In the genomic region with DNA sequence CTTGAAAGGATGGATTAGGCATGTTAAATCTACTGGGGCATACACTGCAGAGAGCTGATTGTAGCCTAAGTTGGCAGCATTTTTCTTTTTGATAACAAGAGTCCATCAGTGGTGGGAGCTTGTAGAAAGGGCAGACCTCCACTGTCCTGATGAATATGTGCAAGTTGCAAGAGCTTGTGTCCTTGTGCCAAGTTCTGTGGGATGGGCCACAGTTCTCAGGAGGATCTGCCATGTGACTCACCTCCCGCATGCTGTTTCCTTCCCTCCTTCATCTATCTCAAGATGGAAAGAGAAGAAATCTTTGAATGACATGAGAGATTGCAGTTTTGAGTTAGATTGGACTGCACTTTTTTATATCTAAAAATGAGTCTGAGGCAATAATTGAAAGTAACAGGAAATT, we compare ENCODE assay signal across 24 cellular contexts. TPM values are rescaled to one million over a fixed set of nuclear protein-coding genes. Genes with fewer than 3 reads are reported as not detected.
"Had no signal": no experiment of that assay in that cellular context is flagged by ENCODE, and none has a peak within 500 bp of the region (broad histone marks: within the 10 kb centered on the region; RNA-seq: fewer than 3 reads in every experiment).

No MANE protein-coding gene starts in this region.

- H3K9me3 Mint-ChIP-seq: nephron; stimulated activated effector memory CD8-positive, alpha-beta T cell treated with anti-CD3 and anti-CD28 coated beads, Interleukin-12 subunit alpha, Interleukin-12 subunit beta, amount 100 ng/mL, for 72 hours; type B pancreatic cell had no signal

- H3K27ac Mint-ChIP-seq: activated naive CD4-positive, alpha-beta T cell treated with anti-CD3 and anti-CD28 coated beads, Interleukin-2, amount 10 ng/mL, durations not matched to agents 7 days and 5 days; nephron; stimulated activated effector memory CD8-positive, alpha-beta T cell treated with anti-CD3 and anti-CD28 coated beads, Interleukin-12 subunit alpha, Interleukin-12 subunit beta, amount 100 ng/mL, for 72 hours; type B pancreatic cell had no signal

- H3K9me3 ChIP-seq: adrenal gland, breast epithelium, sigmoid colon, stomach had no signal

- H3K4me3 ChIP-seq: adrenal gland, breast epithelium, lung, sigmoid colon, stomach had no signal

- H3K36me3 ChIP-seq: adrenal gland, breast epithelium, sigmoid colon, stomach, WERI-Rb-1 had no signal

- H3K4me1 Mint-ChIP-seq: nephron had no signal

- H3K36me3 Mint-ChIP-seq: activated naive CD4-positive, alpha-beta T cell treated with anti-CD3 and anti-CD28 coated beads, Interleukin-2, amount 10 ng/mL, durations not matched to agents 7 days and 5 days; stimulated activated effector memory CD8-positive, alpha-beta T cell treated with anti-CD3 and anti-CD28 coated beads, Interleukin-12 subunit alpha, Interleukin-12 subunit beta, amount 100 ng/mL, for 72 hours; type B pancreatic cell had no signal

- H3K4me1 ChIP-seq: adrenal gland, breast epithelium, sigmoid colon, stomach had no signal

- H3K4me3 Mint-ChIP-seq: activated naive CD4-positive, alpha-beta T cell treated with anti-CD3 and anti-CD28 coated beads, Interleukin-2, amount 10 ng/mL, durations not matched to agents 7 days and 5 days; nephron; stimulated activated effector memory CD8-positive, alpha-beta T cell treated with anti-CD3 and anti-CD28 coated beads, Interleukin-12 subunit alpha, Interleukin-12 subunit beta, amount 100 ng/mL, for 72 hours; type B pancreatic cell had no signal

- H3K27me3 ChIP-seq: adrenal gland, breast epithelium had no signal

- DNase-seq: activated CD4-positive, alpha-beta T cell treated with anti-CD3 and anti-CD28 coated beads for 1 hour; activated naive CD4-positive, alpha-beta T cell treated with anti-CD3 and anti-CD28 coated beads, Interleukin-2, amount 10 ng/mL, durations not matched to agents 7 days and 5 days; adrenal gland; dermis blood vessel endothelial cell; effector memory CD4-positive, alpha-beta T cell; hypothalamus; sigmoid colon; stimulated activated CD4-positive, alpha-beta T cell treated with anti-CD3 and anti-CD28 coated beads, Interleukin-4, amount 100 ng/mL, for 24 hours; stomach; WERI-Rb-1 had no signal

- H3K27me3 Mint-ChIP-seq: activated naive CD4-positive, alpha-beta T cell treated with anti-CD3 and anti-CD28 coated beads, Interleukin-2, amount 10 ng/mL, durations not matched to agents 7 days and 5 days had no signal

- H3K27ac ChIP-seq: adrenal gland, breast epithelium, sigmoid colon, stomach, WERI-Rb-1 had no signal

- ATAC-seq: left lobe of liver; stimulated activated effector memory CD8-positive, alpha-beta T cell treated with anti-CD3 and anti-CD28 coated beads, Interleukin-12 subunit alpha, Interleukin-12 subunit beta, amount 100 ng/mL, for 72 hours had no signal

RNA-seq across cellular contexts. Expression of gene GGTLC1, which starts 58.3 kb away (rescaled TPM):
- total RNA-seq: astrocyte; breast epithelium; cerebellum; dermis blood vessel endothelial cell; endothelial cell of umbilical vein; fibroblast of lung; frontal cortex; left lobe of liver; renal cortical epithelial cell; sigmoid colon; stomach; T-helper 1 cell treated with Interleukin-12 subunit alpha and Interleukin-12 subunit beta and Interleukin-4 antibody, amounts not matched to agents 30 ng/mL and 1 ng/mL, for 36 hours; temporal lobe had no signal
